ENCODE assay signal across 10 cellular contexts in genomic region chr15:67564590-67565345, GRCh38. TPM values are rescaled to one million over a fixed set of nuclear protein-coding genes. Genes with fewer than 3 reads are reported as not detected.
DNase-seq lines count a peak whose midpoint lies in the region; ATAC-seq, FAIRE-seq and TF ChIP-seq lines count a peak whose summit lies in the region.
"Had no signal": no experiment of that assay in that cellular context is flagged by ENCODE, and none has a peak within 500 bp of the region (broad histone marks: within the 10 kb centered on the region; RNA-seq: fewer than 3 reads in every experiment).

No MANE protein-coding gene starts in this region.

- H3K36me3 Mint-ChIP-seq in memory B cell, result peaks cover 26% of the 10 kb centered on the region

- no peak overlapping the region for H3K27ac ChIP-seq in Peyer's patch
- H3K27ac ChIP-seq: PC-9, skin epidermis had no signal

- no peaks in the 10 kb centered on the region for H3K9me3 Mint-ChIP-seq in memory B cell

- H3K4me1 Mint-ChIP-seq in memory B cell, result peaks cover 11% of the 10 kb centered on the region

- H3K9me3 ChIP-seq in Peyer's patch, result no peaks in the 10 kb centered on the region

- no peaks in the 10 kb centered on the region for H3K27me3 ChIP-seq in Peyer's patch

- H3K4me3 ChIP-seq in Peyer's patch, result no peak overlapping the region
- H3K4me3 ChIP-seq: PC-9, skin epidermis had no signal

- peaks cover 0 to 3% (median 0%) of the 10 kb centered on the region in 4 donors for H3K4me1 ChIP-seq in Peyer's patch

- no peak overlapping the region for H3K4me3 Mint-ChIP-seq in memory B cell

- no peaks in the 10 kb centered on the region for H3K27me3 Mint-ChIP-seq in memory B cell

- peak; percentile 91 for ATAC-seq in GM18907 (IDR thresholded peaks at IDR 0.05; ENCODE audit: unreplicated experiment)
- peak; percentile 69 for ATAC-seq in HG03575 (IDR thresholded peaks at IDR 0.05; ENCODE audit: extremely low read depth, insufficient number of reproducible peaks, low FRiP score, unreplicated experiment)
- peak; percentile 35 for ATAC-seq in memory B cell (ENCODE audit: low read depth)

- DNase-seq in H54 (ENCODE audit: insufficient read length, low spot score) (no peak), memory B cell (ENCODE audit: low spot score in 2 of 2) (no peak), Peyer's patch (no peak), D721Med (ENCODE audit: insufficient read length, low spot score) (no peak)
- no peak for DNase-seq in central memory CD4-positive, alpha-beta T cell
- DNase-seq in stimulated activated CD4-positive, alpha-beta T cell treated with anti-CD3 and anti-CD28 coated beads, Interleukin-12 subunit alpha, Interleukin-12 subunit beta, amount 100 ng/mL, for 4 hours, result no peak
- DNase-seq: PC-9 had no signal

- TF ChIP-seq CTCF in Peyer's patch (IDR thresholded peaks at IDR 0.05) (no peak), D721Med (IDR thresholded peaks at IDR 0.05; ENCODE audit: insufficient read depth, missing control alignments) (no peak)

- peaks cover 0 to 6% (median 0%) of the 10 kb centered on the region in 3 donors for H3K36me3 ChIP-seq in Peyer's patch

- FAIRE-seq in H54 (lab: Jason Lieb, UNC), result peak; percentile 62
- FAIRE-seq in D721Med (lab: Jason Lieb, UNC), result no peak

- no peak for TF ChIP-seq POLR2A in H54 (IDR thresholded peaks at IDR 0.05; ENCODE audit: low read depth, low read length)
- TF ChIP-seq POLR2A in Peyer's patch (IDR thresholded peaks at IDR 0.05), result no peak

- H3K27ac Mint-ChIP-seq in memory B cell, result no peak overlapping the region

RNA-seq across cellular contexts. Expression of gene MAP2K5, which starts 22.3 kb away (rescaled TPM):
- 10 to 100 TPM; 14.0 to 50.3 (median 21.2) TPM for total RNA-seq in Peyer's patch

RNA-seq across cellular contexts. Expression of gene C15orf61, which starts 43.8 kb away (rescaled TPM):
- 10 to 100 TPM in 1 of 4 donors, 1 to 10 TPM in 3; 2.5 to 10.7 (median 7.6) TPM for total RNA-seq in Peyer's patch

Comparison
In these comparisons a context has a peak if more than half of its experiments do, and no peak if none do; other contexts are left out.
1. ATAC-seq: peak in every context shown above with its lines; median percentile 91 in GM18907; 69 in HG03575; 35 in memory B cell.